Comparison of ENCODE assay signal across 1 cellular context in genomic region chr17:62109378-62109902, GRCh38.
A peak's percentile ranks its signal among the peaks of the same experiment; 100 is the strongest.
TF ChIP-seq lines count a peak whose summit lies in the region.

No MANE protein-coding gene starts in this region.

TF ChIP-seq in HepG2, 621 proteins besides CTCF, POLR2A, EP300 and RAD21 (continued from another document and continues in another):
- TF ChIP-seq, protein P1, sequence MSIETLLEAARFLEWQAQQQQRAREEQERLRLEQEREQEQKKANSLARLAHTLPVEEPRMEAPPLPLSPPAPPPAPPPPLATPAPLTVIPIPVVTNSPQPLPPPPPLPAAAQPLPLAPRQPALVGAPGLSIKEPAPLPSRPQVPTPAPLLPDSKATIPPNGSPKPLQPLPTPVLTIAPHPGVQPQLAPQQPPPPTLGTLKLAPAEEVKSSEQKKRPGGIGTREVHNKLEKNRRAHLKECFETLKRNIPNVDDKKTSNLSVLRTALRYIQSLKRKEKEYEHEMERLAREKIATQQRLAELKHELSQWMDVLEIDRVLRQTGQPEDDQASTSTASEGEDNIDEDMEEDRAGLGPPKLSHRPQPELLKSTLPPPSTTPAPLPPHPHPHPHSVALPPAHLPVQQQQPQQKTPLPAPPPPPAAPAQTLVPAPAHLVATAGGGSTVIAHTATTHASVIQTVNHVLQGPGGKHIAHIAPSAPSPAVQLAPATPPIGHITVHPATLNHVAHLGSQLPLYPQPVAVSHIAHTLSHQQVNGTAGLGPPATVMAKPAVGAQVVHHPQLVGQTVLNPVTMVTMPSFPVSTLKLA (IDR thresholded peaks at IDR 0.05), result no peak
- TF ChIP-seq MAFK (conservative IDR thresholded peaks at IDR 0.05 in 1 of 2, IDR thresholded peaks at IDR 0.05 in 1 of 2; ENCODE audit: low read length in 2 of 2) (no peak), JDP2 (CRISPR knock-in tag; IDR thresholded peaks at IDR 0.05; ENCODE audit: borderline replicate concordance) (no peak), ZBTB10 (CRISPR knock-in tag; IDR thresholded peaks at IDR 0.05; ENCODE audit: borderline replicate concordance) (no peak; the same call in 1 of the 2 replicates), FOXA3 (CRISPR knock-in tag; IDR thresholded peaks at IDR 0.05) (peak; percentile 67), RFX1 (IDR thresholded peaks at IDR 0.05) (no peak), DDIT3 (CRISPR knock-in tag; IDR thresholded peaks at IDR 0.05) (0 out of 2 replicates have a peak, but pooled peaks have one; percentile 64), FOXK2 (IDR thresholded peaks at IDR 0.05) (no peak), ZKSCAN5 (CRISPR knock-in tag; IDR thresholded peaks at IDR 0.05) (no peak), PHF5A (CRISPR knock-in tag; IDR thresholded peaks at IDR 0.05; ENCODE audit: low read depth, unreplicated experiment) (peak; percentile 70), ZNF30 (CRISPR knock-in tag; IDR thresholded peaks at IDR 0.05) (no peak), KDM6A (CRISPR knock-in tag; IDR thresholded peaks at IDR 0.05; ENCODE audit: low read depth) (no peak), PLSCR1 (CRISPR knock-in tag; IDR thresholded peaks at IDR 0.05; ENCODE audit: borderline replicate concordance) (no peak), ZNF235 (CRISPR knock-in tag; IDR thresholded peaks at IDR 0.05; ENCODE audit: borderline replicate concordance) (no peak), ZNF274 (CRISPR knock-in tag; IDR thresholded peaks at IDR 0.05) (no peak), EZH2 (conservative IDR thresholded peaks at IDR 0.05; ENCODE audit: low read depth, low read length) (no peak), TRIM24 (CRISPR knock-in tag; IDR thresholded peaks at IDR 0.05) (no peak), ZNF432 (CRISPR knock-in tag; IDR thresholded peaks at IDR 0.05; ENCODE audit: borderline replicate concordance) (no peak), ZNF747 (CRISPR knock-in tag; IDR thresholded peaks at IDR 0.05; ENCODE audit: borderline replicate concordance) (no peak), KAT2B (IDR thresholded peaks at IDR 0.05; ENCODE audit: borderline replicate concordance, low read depth, low read length) (no peak), SOX13 (IDR thresholded peaks at IDR 0.05) (no peak), SOX13 (CRISPR knock-in tag; conservative IDR thresholded peaks at IDR 0.05 in 1 of 2, IDR thresholded peaks at IDR 0.05 in 1 of 2) (peak in 1 of 2 experiments; percentile 53; a peak in 2 of 4 replicates), SNAPC4 (CRISPR knock-in tag; IDR thresholded peaks at IDR 0.05) (no peak), ZNF230 (CRISPR knock-in tag; IDR thresholded peaks at IDR 0.05) (no peak), HES4 (CRISPR knock-in tag; IDR thresholded peaks at IDR 0.05; ENCODE audit: borderline replicate concordance) (no peak), ZNF687 (CRISPR knock-in tag; IDR thresholded peaks at IDR 0.05) (peak; percentile 11; the same call in 1 of the 2 replicates), ZNF878 (CRISPR knock-in tag; IDR thresholded peaks at IDR 0.05) (no peak), ISX (CRISPR knock-in tag; conservative IDR thresholded peaks at IDR 0.05) (no peak), ZBTB8A (CRISPR knock-in tag; IDR thresholded peaks at IDR 0.05; ENCODE audit: borderline replicate concordance, low read depth) (no peak), HMGXB4 (CRISPR knock-in tag; IDR thresholded peaks at IDR 0.05; ENCODE audit: borderline replicate concordance in 1 of 2, low read depth in 1 of 2) (peak; percentile 88 to 98), ATF1 (CRISPR knock-in tag; IDR thresholded peaks at IDR 0.05) (no peak), HIVEP1 (CRISPR knock-in tag; IDR thresholded peaks at IDR 0.05) (no peak), ZNF552 (CRISPR knock-in tag; IDR thresholded peaks at IDR 0.05; ENCODE audit: borderline replicate concordance) (no peak), ZBED4 (CRISPR knock-in tag; IDR thresholded peaks at IDR 0.05; ENCODE audit: borderline replicate concordance) (peak; percentile 86)
- TF ChIP-seq, protein P2, sequence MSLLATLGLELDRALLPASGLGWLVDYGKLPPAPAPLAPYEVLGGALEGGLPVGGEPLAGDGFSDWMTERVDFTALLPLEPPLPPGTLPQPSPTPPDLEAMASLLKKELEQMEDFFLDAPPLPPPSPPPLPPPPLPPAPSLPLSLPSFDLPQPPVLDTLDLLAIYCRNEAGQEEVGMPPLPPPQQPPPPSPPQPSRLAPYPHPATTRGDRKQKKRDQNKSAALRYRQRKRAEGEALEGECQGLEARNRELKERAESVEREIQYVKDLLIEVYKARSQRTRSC (CRISPR knock-in tag; IDR thresholded peaks at IDR 0.05; ENCODE audit: low read depth), result no peak
- TF ChIP-seq, protein P3, sequence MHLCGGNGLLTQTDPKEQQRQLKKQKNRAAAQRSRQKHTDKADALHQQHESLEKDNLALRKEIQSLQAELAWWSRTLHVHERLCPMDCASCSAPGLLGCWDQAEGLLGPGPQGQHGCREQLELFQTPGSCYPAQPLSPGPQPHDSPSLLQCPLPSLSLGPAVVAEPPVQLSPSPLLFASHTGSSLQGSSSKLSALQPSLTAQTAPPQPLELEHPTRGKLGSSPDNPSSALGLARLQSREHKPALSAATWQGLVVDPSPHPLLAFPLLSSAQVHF (CRISPR knock-in tag; IDR thresholded peaks at IDR 0.05), result no peak
